8 cellular contexts compared by ENCODE assay signal in genomic region chr7:100674441-100675407, GRCh38. TPM values are rescaled to one million over a fixed set of nuclear protein-coding genes. Genes with fewer than 3 reads are reported as not detected.
DNase-seq lines count a peak whose midpoint lies in the region; ATAC-seq and TF ChIP-seq lines count a peak whose summit lies in the region.

No MANE protein-coding gene starts in this region.

- H3K27ac ChIP-seq in DND-41 (ENCODE audit: low read length) (peak overlapping the region; percentile 89), parathyroid adenoma (peak overlapping the region; percentile 97)

- peaks cover 50% of the 10 kb centered on the region for H3K79me2 ChIP-seq in DND-41 (ENCODE audit: insufficient read depth, low read length)
- H3K79me2 ChIP-seq in parathyroid adenoma = no peaks in the 10 kb centered on the region

- TF ChIP-seq CTCF in DND-41 (IDR thresholded peaks at IDR 0.05; ENCODE audit: borderline replicate concordance, extremely low read depth, low read length, poor library complexity, severe bottlenecking) (no peak), glutamatergic neuron (IDR thresholded peaks at IDR 0.05; ENCODE audit: partially characterized antibody, unreplicated experiment) (no peak), parathyroid adenoma (IDR thresholded peaks at IDR 0.05) (no peak)

- H3K27me3 ChIP-seq in DND-41 (ENCODE audit: insufficient read depth, low read length, poor library complexity) (no peaks in the 10 kb centered on the region), MG63 (no peaks in the 10 kb centered on the region), parathyroid adenoma (ENCODE audit: control insufficient read depth, insufficient read depth, low read length) (no peaks in the 10 kb centered on the region)

- ATAC-seq in DND-41 (ENCODE audit: insufficient read depth, low read depth) (peak; percentile 18), GM18861 (IDR thresholded peaks at IDR 0.05; ENCODE audit: unreplicated experiment) (no peak), GM21528 (IDR thresholded peaks at IDR 0.05; ENCODE audit: low FRiP score, unreplicated experiment) (no peak)

- H2AFZ ChIP-seq in DND-41 (ENCODE audit: low read depth, low read length) (peak overlapping the region; percentile 82; the same call in 1 of the 2 replicates), parathyroid adenoma (peak overlapping the region; percentile 92)

- H3K9me3 Mint-ChIP-seq in glutamatergic neuron (ENCODE audit: unreplicated experiment) = peaks cover 7% of the 10 kb centered on the region

- peak; percentile 47 for DNase-seq in DND-41
- DNase-seq in MG63 = no peak
- DNase-seq in activated gamma-delta T cell (lab: John Stamatoyannopoulos, UW) = peak; percentile 56
- DNase-seq in glutamatergic neuron = peak; percentile 63
- no peak for DNase-seq in NCI-H2196 treated with DMSO at 0.1 percent for 48 hours (lab: John Stamatoyannopoulos, UW; ENCODE audit: unreplicated experiment)

- H3K27ac Mint-ChIP-seq in glutamatergic neuron (ENCODE audit: unreplicated experiment) = peak overlapping the region; percentile 38

- peak overlapping the region; percentile 94 for H3K4me3 Mint-ChIP-seq in glutamatergic neuron (ENCODE audit: unreplicated experiment)

- H3K27me3 Mint-ChIP-seq in glutamatergic neuron (ENCODE audit: unreplicated experiment) = peaks cover 11% of the 10 kb centered on the region

- H3K9ac ChIP-seq in DND-41 (ENCODE audit: low read depth, low read length) (peak overlapping the region; percentile 91), parathyroid adenoma (peak overlapping the region; percentile 94)

- H3K9me3 ChIP-seq in DND-41 (ENCODE audit: insufficient read depth, low read length, severe bottlenecking) = no peaks in the 10 kb centered on the region
- no peaks in the 10 kb centered on the region for H3K9me3 ChIP-seq in MG63
- no peaks in the 10 kb centered on the region for H3K9me3 ChIP-seq in parathyroid adenoma (ENCODE audit: control insufficient read depth, low read length)

- H3K4me1 ChIP-seq in DND-41 (ENCODE audit: insufficient read depth, low read length) (peaks cover 22% of the 10 kb centered on the region), parathyroid adenoma (no peaks in the 10 kb centered on the region)

- peak overlapping the region; percentile 88 to 98 for H3K4me3 ChIP-seq in DND-41 (ENCODE audit: low read depth in 1 of 2, low read length in 2 of 2)
- peak overlapping the region; percentile 92 for H3K4me3 ChIP-seq in MG63
- peak overlapping the region; percentile 87 for H3K4me3 ChIP-seq in parathyroid adenoma (ENCODE audit: low read depth, low read length)

- peaks cover 36% of the 10 kb centered on the region for H3K36me3 ChIP-seq in DND-41 (ENCODE audit: insufficient read depth, low read length)
- peaks cover 23% of the 10 kb centered on the region for H3K36me3 ChIP-seq in MG63
- H3K36me3 ChIP-seq in parathyroid adenoma (ENCODE audit: control insufficient read depth, insufficient read depth, low read length) = no peaks in the 10 kb centered on the region

- H4K20me1 ChIP-seq in DND-41 (ENCODE audit: insufficient read depth, low read length) = peaks cover 51% of the 10 kb centered on the region

- H3K36me3 Mint-ChIP-seq in glutamatergic neuron (ENCODE audit: unreplicated experiment) = no peaks in the 10 kb centered on the region

- H3K4me2 ChIP-seq in DND-41 (ENCODE audit: insufficient read depth, low read length) (peak overlapping the region; percentile 94), parathyroid adenoma (ENCODE audit: low read length) (peak overlapping the region; percentile 99)

- peaks cover 2% of the 10 kb centered on the region for H3K4me1 Mint-ChIP-seq in glutamatergic neuron (ENCODE audit: low read depth, unreplicated experiment)

RNA-seq across cellular contexts. Expression of gene GNB2, which starts 1.2 kb away (rescaled TPM):
- 128 and 174 TPM in 2 replicates for total RNA-seq in MG63 (2014; rRNA removed; shearing (Covaris generic); ENCODE audit: low replicate concordance)
- 275 TPM for total RNA-seq in glutamatergic neuron (ENCODE audit: unreplicated experiment)

RNA-seq across cellular contexts. Expression of gene ACTL6B, which starts 18.5 kb away (rescaled TPM):
- not detected in 2 replicates for total RNA-seq in MG63 (2014; rRNA removed; shearing (Covaris generic); ENCODE audit: low replicate concordance)
- 95.2 TPM for total RNA-seq in glutamatergic neuron (ENCODE audit: unreplicated experiment)

RNA-seq across cellular contexts. Expression of gene GIGYF1, which starts 19.3 kb away (rescaled TPM):
- 9.1 and 9.2 TPM in 2 replicates for total RNA-seq in MG63 (2014; rRNA removed; shearing (Covaris generic); ENCODE audit: low replicate concordance)
- total RNA-seq in glutamatergic neuron (ENCODE audit: unreplicated experiment) = 79.6 TPM

RNA-seq across cellular contexts. Expression of gene POP7, which starts 31.2 kb away (rescaled TPM):
- 41.5 and 92.8 TPM in 2 replicates for total RNA-seq in MG63 (2014; rRNA removed; shearing (Covaris generic); ENCODE audit: low replicate concordance)
- total RNA-seq in glutamatergic neuron (ENCODE audit: unreplicated experiment) = 35.8 TPM

RNA-seq across cellular contexts. Expression of gene TFR2, which starts 33.4 kb away (rescaled TPM):
- total RNA-seq in MG63 (2014; rRNA removed; shearing (Covaris generic); ENCODE audit: low replicate concordance) = 0.33 TPM in 1 of 2 replicates, not detected in the other
- total RNA-seq in glutamatergic neuron (ENCODE audit: unreplicated experiment) = 5.1 TPM

Comparison
In these comparisons a context has a peak if more than half of its experiments do, and no peak if none do; other contexts are left out.
1. DNase-seq: peak in DND-41 (single experiment), activated gamma-delta T cell (single experiment) and glutamatergic neuron (single experiment); none in MG63 (single experiment) and NCI-H2196 treated with DMSO at 0.1 percent for 48 hours (single experiment).
2. RNA of gene ACTL6B, which starts 18.5 kb away (total RNA-seq): 95.2 TPM in glutamatergic neuron (single experiment); not detected in MG63; every median in the first group is over 10 times any median in the second.
3. Peak in every context shown above with its lines, with median percentiles within 50 percentile points of each other: H3K4me3 ChIP-seq.